Comparison of ENCODE assay signal across 34 cellular contexts in genomic region chr6:95743591-95743990, GRCh38.
"Had no signal": no experiment of that assay in that cellular context is flagged by ENCODE, and none has a peak within 500 bp of the region (broad histone marks: within the 10 kb centered on the region; RNA-seq: fewer than 3 reads in every experiment).

No MANE protein-coding gene starts in this region.

- H3K27me3 Mint-ChIP-seq: activated B cell treated with CpG ODN at 0.5 μM for 24 hours; activated CD4-positive, alpha-beta memory T cell treated with anti-CD3 and anti-CD28 coated beads for 36 hours; activated CD4-positive, alpha-beta T cell treated with anti-CD3 and anti-CD28 coated beads, Interleukin-2, amount 10 ng/mL, durations not matched to agents 24 days and 14 days; activated CD8-positive, alpha-beta T cell treated with anti-CD3 and anti-CD28 coated beads for 36 hours; activated naive CD8-positive, alpha-beta T cell treated with anti-CD3 and anti-CD28 coated beads for 36 hours; activated T-helper 17 cell treated with anti-CD3 and anti-CD28 coated beads, Interleukin-2, amount 50 U/mL, for 72 hours had no signal

- H3K36me3 ChIP-seq: adrenal gland, brain microvascular endothelial cell, breast epithelium, WERI-Rb-1 had no signal

- ATAC-seq: activated CD8-positive, alpha-beta T cell treated with anti-CD3 and anti-CD28 coated beads for 36 hours; activated naive CD4-positive, alpha-beta T cell treated with anti-CD3 and anti-CD28 coated beads, Interleukin-2, amount 50 U/mL, for 72 hours; activated T-cell treated with anti-CD3 and anti-CD28 coated beads, Interleukin-2, amount 50 U/mL, for 4 hours; activated T-cell treated with anti-CD3 and anti-CD28 coated beads, Interleukin-2, amount 50 U/mL, for 72 hours; activated T-helper 17 cell treated with anti-CD3 and anti-CD28 coated beads, Interleukin-2, amount 50 U/mL, for 72 hours; body of pancreas had no signal

- H3K4me3 Mint-ChIP-seq: activated B cell treated with CpG ODN at 0.5 μM for 24 hours; activated CD4-positive, alpha-beta memory T cell treated with anti-CD3 and anti-CD28 coated beads for 36 hours; activated CD4-positive, alpha-beta T cell treated with anti-CD3 and anti-CD28 coated beads, Interleukin-2, amount 10 ng/mL, durations not matched to agents 24 days and 14 days; activated CD8-positive, alpha-beta T cell treated with anti-CD3 and anti-CD28 coated beads for 36 hours; activated naive CD4-positive, alpha-beta T cell treated with anti-CD3 and anti-CD28 coated beads for 36 hours; activated naive CD8-positive, alpha-beta T cell treated with anti-CD3 and anti-CD28 coated beads for 36 hours; activated T-cell treated with anti-CD3 and anti-CD28 coated beads, Interleukin-2, amount 50 U/mL, for 4 hours; activated T-cell treated with anti-CD3 and anti-CD28 coated beads, Interleukin-2, amount 50 U/mL, for 72 hours; activated T-helper 1 cell treated with anti-CD3 and anti-CD28 coated beads, Interleukin-12 subunit alpha, Interleukin-12 subunit beta, Interleukin-2, Interleukin-4 antibody, amounts not matched to agents 30 ng/mL and 10 ng/mL and 1 ng/mL, durations not matched to agents 14 hours and 24 hours and 36 hours; activated T-helper 17 cell treated with anti-CD3 and anti-CD28 coated beads, Interleukin-2, amount 50 U/mL, for 72 hours; T-helper 1 cell treated with Interleukin-12 subunit alpha and Interleukin-12 subunit beta and Interleukin-4 antibody, amounts not matched to agents 30 μg/mL and 1 μg/mL, for 36 hours; T-helper 2 cell treated with Interferon-gamma antibody and Interleukin-4, amounts not matched to agents 5 μg/mL and 100 μg/mL, for 36 hours had no signal

- H3K9me3 Mint-ChIP-seq: activated B cell treated with CpG ODN at 0.5 μM for 24 hours; activated CD4-positive, alpha-beta memory T cell treated with anti-CD3 and anti-CD28 coated beads for 36 hours; activated CD4-positive, alpha-beta T cell treated with anti-CD3 and anti-CD28 coated beads, Interleukin-2, amount 10 ng/mL, durations not matched to agents 24 days and 14 days; activated CD8-positive, alpha-beta T cell treated with anti-CD3 and anti-CD28 coated beads for 36 hours; activated naive CD4-positive, alpha-beta T cell treated with anti-CD3 and anti-CD28 coated beads for 36 hours; activated naive CD8-positive, alpha-beta T cell treated with anti-CD3 and anti-CD28 coated beads for 36 hours; activated T-cell treated with anti-CD3 and anti-CD28 coated beads, Interleukin-2, amount 50 U/mL, for 4 hours; activated T-cell treated with anti-CD3 and anti-CD28 coated beads, Interleukin-2, amount 50 U/mL, for 72 hours; activated T-helper 1 cell treated with anti-CD3 and anti-CD28 coated beads, Interleukin-12 subunit alpha, Interleukin-12 subunit beta, Interleukin-2, Interleukin-4 antibody, amounts not matched to agents 30 ng/mL and 10 ng/mL and 1 ng/mL, durations not matched to agents 14 hours and 24 hours and 36 hours; activated T-helper 17 cell treated with anti-CD3 and anti-CD28 coated beads, Interleukin-2, amount 50 U/mL, for 72 hours; T-helper 1 cell treated with Interleukin-12 subunit alpha and Interleukin-12 subunit beta and Interleukin-4 antibody, amounts not matched to agents 30 μg/mL and 1 μg/mL, for 36 hours; T-helper 2 cell treated with Interferon-gamma antibody and Interleukin-4, amounts not matched to agents 5 μg/mL and 100 μg/mL, for 36 hours had no signal

- H3K36me3 Mint-ChIP-seq: activated CD4-positive, alpha-beta memory T cell treated with anti-CD3 and anti-CD28 coated beads for 36 hours; activated naive CD4-positive, alpha-beta T cell treated with anti-CD3 and anti-CD28 coated beads, Interleukin-2, amount 50 U/mL, for 72 hours; activated naive CD8-positive, alpha-beta T cell treated with anti-CD3 and anti-CD28 coated beads for 36 hours had no signal

- H3K27ac Mint-ChIP-seq: activated B cell treated with CpG ODN at 0.5 μM for 24 hours; activated CD4-positive, alpha-beta memory T cell treated with anti-CD3 and anti-CD28 coated beads for 36 hours; activated CD4-positive, alpha-beta T cell treated with anti-CD3 and anti-CD28 coated beads, Interleukin-2, amount 10 ng/mL, durations not matched to agents 24 days and 14 days; activated CD8-positive, alpha-beta T cell treated with anti-CD3 and anti-CD28 coated beads for 36 hours; activated naive CD4-positive, alpha-beta T cell treated with anti-CD3 and anti-CD28 coated beads for 36 hours; activated naive CD4-positive, alpha-beta T cell treated with anti-CD3 and anti-CD28 coated beads, Interleukin-2, amount 50 U/mL, for 72 hours; activated naive CD8-positive, alpha-beta T cell treated with anti-CD3 and anti-CD28 coated beads for 36 hours; activated T-cell treated with anti-CD3 and anti-CD28 coated beads, Interleukin-2, amount 50 U/mL, for 72 hours; activated T-helper 1 cell treated with anti-CD3 and anti-CD28 coated beads, Interleukin-12 subunit alpha, Interleukin-12 subunit beta, Interleukin-2, Interleukin-4 antibody, amounts not matched to agents 30 ng/mL and 10 ng/mL and 1 ng/mL, durations not matched to agents 14 hours and 24 hours and 36 hours; activated T-helper 17 cell treated with anti-CD3 and anti-CD28 coated beads, Interleukin-2, amount 50 U/mL, for 72 hours; T-helper 1 cell treated with Interleukin-12 subunit alpha and Interleukin-12 subunit beta and Interleukin-4 antibody, amounts not matched to agents 30 μg/mL and 1 μg/mL, for 36 hours; T-helper 2 cell treated with Interferon-gamma antibody and Interleukin-4, amounts not matched to agents 5 μg/mL and 100 μg/mL, for 36 hours had no signal

- DNase-seq: activated B cell treated with CpG ODN at 0.5 μM for 24 hours; activated CD4-positive, alpha-beta memory T cell treated with anti-CD3 and anti-CD28 coated beads for 36 hours; activated CD4-positive, alpha-beta T cell treated with anti-CD3 and anti-CD28 coated beads for 4 hours; activated CD4-positive, alpha-beta T cell treated with anti-CD3 and anti-CD28 coated beads, Interleukin-2, amount 10 ng/mL, durations not matched to agents 24 days and 14 days; activated CD4-positive, alpha-beta T cell treated with anti-CD3 and anti-CD28 coated beads, Interleukin-2, amount 50 U/mL, for 1 hour; activated CD4-positive, alpha-beta T cell treated with anti-CD3 and anti-CD28 coated beads, Interleukin-2, amount 50 U/mL, for 4 hours; activated CD4-positive, CD25-positive, alpha-beta regulatory T cell treated with anti-CD3 and anti-CD28 coated beads, Interleukin-2, amount 50 U/mL, for 72 hours; activated CD8-positive, alpha-beta memory T cell treated with anti-CD3 and anti-CD28 coated beads, Interleukin-2, amount 50 U/mL, for 4 hours; activated CD8-positive, alpha-beta T cell treated with anti-CD3 and anti-CD28 coated beads for 36 hours; activated effector memory CD4-positive, alpha-beta T cell treated with anti-CD3 and anti-CD28 coated beads, Interleukin-2, amount 50 U/mL, for 16 hours; activated gamma-delta T cell treated with Interleukin-2 at 50 U/mL for 16 hours; activated naive CD4-positive, alpha-beta T cell; activated naive CD4-positive, alpha-beta T cell treated with anti-CD3 and anti-CD28 coated beads for 36 hours; activated naive CD4-positive, alpha-beta T cell treated with anti-CD3 and anti-CD28 coated beads, Interleukin-2, amount 50 U/mL, for 16 hours; activated naive CD8-positive, alpha-beta T cell treated with anti-CD3 and anti-CD28 coated beads for 36 hours; activated T-cell treated with anti-CD3 and anti-CD28 coated beads for 4 hours; activated T-cell treated with anti-CD3 and anti-CD28 coated beads, Interleukin-2, amount 50 U/mL, for 1 hour; activated T-cell treated with anti-CD3 and anti-CD28 coated beads, Interleukin-2, amount 50 U/mL, for 4 hours; activated T-cell treated with anti-CD3 and anti-CD28 coated beads, Interleukin-2, amount 50 U/mL, for 72 hours; adrenal gland; amniotic stem cell; aorta; body of pancreas; brain microvascular endothelial cell; central memory CD4-positive, alpha-beta T cell; T-helper 2 cell; T-helper 9 cell; WERI-Rb-1 had no signal

- H3K4me1 Mint-ChIP-seq: activated B cell treated with CpG ODN at 0.5 μM for 24 hours; activated CD4-positive, alpha-beta T cell treated with anti-CD3 and anti-CD28 coated beads, Interleukin-2, amount 10 ng/mL, durations not matched to agents 24 days and 14 days; activated naive CD8-positive, alpha-beta T cell treated with anti-CD3 and anti-CD28 coated beads for 36 hours; activated T-helper 17 cell treated with anti-CD3 and anti-CD28 coated beads, Interleukin-2, amount 50 U/mL, for 72 hours had no signal

- H3K9me3 ChIP-seq: adrenal gland, body of pancreas, breast epithelium had no signal

- H3K4me1 ChIP-seq: adrenal gland, body of pancreas, breast epithelium had no signal

- H3K27ac ChIP-seq: adrenal gland, body of pancreas, brain microvascular endothelial cell, breast epithelium, WERI-Rb-1 had no signal

- H3K27me3 ChIP-seq: adrenal gland, body of pancreas, brain microvascular endothelial cell, breast epithelium had no signal

- H3K4me3 ChIP-seq: adrenal gland, body of pancreas, breast epithelium had no signal
